24 cellular contexts compared by ENCODE assay signal in the genomic region with DNA sequence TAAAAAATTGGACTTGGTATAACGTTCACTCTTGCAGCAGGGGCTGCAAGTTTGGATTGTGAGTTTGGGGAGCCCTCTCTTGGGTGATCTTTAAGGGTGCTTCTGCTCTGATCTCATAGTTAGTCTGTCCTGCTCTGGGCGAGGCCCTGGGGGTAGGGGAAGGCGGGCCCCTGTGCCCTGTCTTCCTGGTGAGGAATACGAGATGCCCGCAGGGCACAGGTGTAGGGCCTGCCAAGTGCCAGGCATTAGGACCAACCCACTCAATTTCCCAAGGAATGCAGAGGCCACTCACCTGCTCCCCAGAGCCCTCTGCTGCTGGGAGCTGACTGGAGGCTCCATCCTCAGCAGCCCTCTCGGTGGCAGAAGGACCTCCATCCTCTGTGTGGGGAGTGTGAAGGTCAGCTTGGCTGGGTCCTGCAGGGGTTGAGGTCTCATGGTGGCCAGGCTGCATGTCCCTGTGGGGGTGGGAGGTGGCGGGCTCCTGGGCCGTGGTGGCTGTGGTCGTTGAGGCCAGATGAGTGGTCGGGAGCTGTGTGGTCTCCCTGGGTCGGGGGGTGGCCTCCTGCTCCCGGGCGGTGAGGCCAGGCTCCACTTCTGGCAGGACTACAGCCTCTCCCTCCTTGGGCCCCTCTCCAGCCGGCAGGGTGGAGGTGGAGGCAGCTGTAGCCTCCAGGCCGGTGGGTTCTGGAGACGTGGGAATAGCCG. TPM values are rescaled to one million over a fixed set of nuclear protein-coding genes. Genes with fewer than 3 reads are reported as not detected.
"Had no signal": no experiment of that assay in that cellular context is flagged by ENCODE, and none has a peak within 500 bp of the region (broad histone marks: within the 10 kb centered on the region; RNA-seq: fewer than 3 reads in every experiment).

No MANE protein-coding gene starts in this region.

- H2AFZ ChIP-seq: neural progenitor cell had no signal

- H3K4me2 ChIP-seq: neural progenitor cell had no signal

- DNase-seq: colonic mucosa; dermis blood vessel endothelial cell; effector CD4-positive, alpha-beta T cell; endodermal cell; heart right ventricle; hypothalamus; kidney glomerular epithelial cell; mesenchymal stem cell; midbrain; occipital lobe; sigmoid colon; stimulated activated CD4-positive, alpha-beta T cell treated with anti-CD3 and anti-CD28 coated beads, Interleukin-2, amount 100 ng/mL, for 24 hours; stimulated activated CD4-positive, alpha-beta T cell treated with anti-CD3 and anti-CD28 coated beads, Interleukin-4, amount 100 ng/mL, for 4 hours; stimulated activated naive B cell treated with anti-CD40 and anti-IgM and Interleukin-4, amounts not matched to agents 10 μg/mL and 1 μg/mL and 100 μg/mL, for 72 hours; stimulated activated naive CD8-positive, alpha-beta T cell treated with anti-CD3 and anti-CD28 coated beads, Interleukin-15, amount 100 ng/mL, for 72 hours; substantia nigra; transverse colon had no signal

- H3K4me1 ChIP-seq: heart right ventricle, sigmoid colon had no signal

- H3K9ac ChIP-seq: neural progenitor cell had no signal

- H3K27ac ChIP-seq: colonic mucosa, heart right ventricle, neural progenitor cell, pancreas, prostate gland, sigmoid colon, thoracic aorta, transverse colon had no signal

- ATAC-seq: heart right ventricle; natural killer cell treated with Interleukin-12 subunit alpha and Interleukin-12 subunit beta and Interleukin-15 and Interleukin-18, amount 100 ng/mL, for 72 hours; pancreas; stimulated activated naive B cell treated with anti-CD40 and anti-IgM and Interleukin-4, amounts not matched to agents 10 μg/mL and 1 μg/mL and 100 μg/mL, for 72 hours; stimulated activated naive CD8-positive, alpha-beta T cell treated with anti-CD3 and anti-CD28 coated beads, Interleukin-15, amount 100 ng/mL, for 72 hours had no signal

- H3K4me3 ChIP-seq: colonic mucosa, heart right ventricle, lung, neural progenitor cell, pancreas, prostate gland, sigmoid colon, skin epidermis, thoracic aorta, transverse colon had no signal

- H3K9me3 ChIP-seq: colonic mucosa, heart right ventricle, pancreas, prostate gland, sigmoid colon, thoracic aorta, transverse colon had no signal

- H3K27me3 ChIP-seq: colonic mucosa, heart right ventricle, neural progenitor cell, pancreas, sigmoid colon, transverse colon had no signal

- H3K36me3 ChIP-seq: heart right ventricle, neural progenitor cell, prostate gland, sigmoid colon, thoracic aorta, transverse colon had no signal

RNA-seq across cellular contexts. Expression of a gene that starts 21.3 kb away (rescaled TPM):
- total RNA-seq: natural killer cell treated with Interleukin-12 subunit alpha and Interleukin-12 subunit beta and Interleukin-15 and Interleukin-18, amount 100 ng/mL, for 72 hours had no signal
